Comparison of ENCODE assay signal across 8 cellular contexts in the genomic region with DNA sequence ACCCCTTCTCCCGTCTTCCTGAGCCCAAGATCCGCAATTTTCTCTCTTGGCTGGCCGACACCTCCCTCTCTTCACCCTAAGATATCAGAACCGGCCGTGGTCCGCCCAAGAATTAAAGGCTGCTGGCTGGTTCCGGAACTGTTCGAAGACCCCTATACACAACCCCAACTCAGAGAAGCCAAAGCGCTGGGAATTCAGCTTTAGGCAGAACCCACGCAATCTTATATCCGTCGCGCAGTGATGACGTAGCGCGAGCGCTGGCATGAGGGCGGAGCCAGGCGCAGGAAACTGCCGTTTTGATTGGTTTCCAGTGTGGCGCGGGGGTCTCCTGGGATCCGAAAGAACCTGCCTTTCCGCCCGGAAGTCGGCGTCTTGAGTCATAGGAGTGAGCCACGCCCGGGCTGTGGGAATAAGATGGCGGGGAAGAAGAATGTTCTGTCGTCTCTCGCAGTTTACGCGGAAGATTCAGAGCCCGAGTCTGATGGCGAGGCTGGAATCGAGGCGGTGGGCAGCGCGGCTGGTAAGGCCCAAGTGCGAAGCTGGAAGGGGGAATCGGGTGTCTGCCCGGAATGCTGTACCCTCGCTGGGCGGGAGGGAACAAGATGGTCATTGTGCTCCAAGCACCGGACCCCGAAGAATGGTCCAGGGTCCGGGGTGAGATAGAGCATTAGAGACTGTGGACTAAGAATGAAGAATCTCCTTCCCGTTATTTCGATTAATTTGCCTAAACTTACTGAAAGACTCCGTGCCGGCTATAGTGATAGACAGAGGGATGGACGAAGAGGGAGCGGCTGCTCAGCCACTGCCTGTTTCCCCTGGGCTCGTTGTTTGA.
DNase-seq lines count a peak whose midpoint lies in the region; ATAC-seq lines count a peak whose summit lies in the region.

A gene (minus strand): TSS at position 196 of the 832 bp plus-strand sequence. CDS start 597 bp downstream, outside the sequence.
A gene (plus strand): TSS at position 380 of the 832 bp plus-strand sequence. CDS start 35 bp downstream, at position 415.

- H3K9me3 ChIP-seq in HUES48 (ENCODE audit: control insufficient read depth, insufficient read depth, low read length): no peaks in the 10 kb centered on the region
- no peaks in the 10 kb centered on the region for H3K9me3 ChIP-seq in NT2/D1 (ENCODE audit: insufficient read depth, low read length)

- H3K27ac Mint-ChIP-seq in effector memory CD8-positive, alpha-beta T cell: peak within 1 kb of the TSS in 1 of 2 donors; percentile 11

- ATAC-seq in GM21381 (IDR thresholded peaks at IDR 0.05; ENCODE audit: unreplicated experiment): peak; percentile 83
- peak; percentile 100 for ATAC-seq in effector memory CD8-positive, alpha-beta T cell (replicated peaks)

- DNase-seq in COLO829 (ENCODE audit: low spot score): peak; percentile 95
- DNase-seq in NT2/D1 (ENCODE audit: low read depth, low spot score): peak; percentile 93
- peak; percentile 91 to 96 (median 96) for DNase-seq in activated CD8-positive, alpha-beta memory T cell treated with anti-CD3 and anti-CD28 coated beads for 48 hours (ENCODE audit: low read depth in 2 of 3, low spot score in 2 of 3)
- peak; percentile 92 to 98 (median 95) for DNase-seq in effector memory CD8-positive, alpha-beta T cell
- DNase-seq in medulla oblongata (ENCODE audit: extremely low spot score): peak; percentile 99
- peak; percentile 97 for DNase-seq in stimulated activated CD8-positive, alpha-beta memory T cell treated with anti-CD3 and anti-CD28 coated beads, Interleukin-12 subunit alpha, Interleukin-12 subunit beta, amount 100 ng/mL, for 1 hour (ENCODE audit: low read depth)

- peaks cover 12 to 21% of the 10 kb centered on the region in 2 donors for H3K4me1 Mint-ChIP-seq in effector memory CD8-positive, alpha-beta T cell (ENCODE audit: low read depth in 2 of 2)

- H3K36me3 Mint-ChIP-seq in effector memory CD8-positive, alpha-beta T cell (ENCODE audit: insufficient read depth): peaks cover 50% of the 10 kb centered on the region

- H3K9ac ChIP-seq in HUES48 (ENCODE audit: low read depth, low read length) (peak within 1 kb of the TSS; percentile 88), NT2/D1 (ENCODE audit: insufficient read length, low read depth) (peak within 1 kb of the TSS; percentile 99)

- H3K9me3 Mint-ChIP-seq in effector memory CD8-positive, alpha-beta T cell: no peaks in the 10 kb centered on the region

- H3K4me1 ChIP-seq in HUES48 (ENCODE audit: control insufficient read depth, insufficient read depth, low read length): 0 out of 2 replicates have a peak, but pooled peaks cover 8% of the 10 kb centered on the region
- H3K4me1 ChIP-seq in NT2/D1 (ENCODE audit: insufficient read depth, insufficient read length): no peaks in the 10 kb centered on the region

- peak within 1 kb of the TSS; percentile 80 for H3K27ac ChIP-seq in HUES48 (ENCODE audit: low read depth, low read length)

- H3K4me3 ChIP-seq in HUES48 (ENCODE audit: low read depth, low read length) (peak within 1 kb of the TSS; percentile 90), NT2/D1 (ENCODE audit: insufficient read length, low read depth) (peak within 1 kb of the TSS; percentile 99)

- H3K36me3 ChIP-seq in HUES48 (ENCODE audit: control insufficient read depth, insufficient read depth, low read length) (peaks cover 56% of the 10 kb centered on the region), NT2/D1 (ENCODE audit: insufficient read depth, insufficient read length, low read length) (peaks cover 66% of the 10 kb centered on the region)

- H3K27me3 ChIP-seq in HUES48 (ENCODE audit: control insufficient read depth, insufficient read depth, low read length): no peaks in the 10 kb centered on the region
- H3K27me3 ChIP-seq in NT2/D1 (ENCODE audit: insufficient read depth, insufficient read length): no peaks in the 10 kb centered on the region

- no peaks in the 10 kb centered on the region for H3K27me3 Mint-ChIP-seq in effector memory CD8-positive, alpha-beta T cell

- H3K4me3 Mint-ChIP-seq in effector memory CD8-positive, alpha-beta T cell: peak within 1 kb of the TSS; percentile 51 to 57

Comparison
In these comparisons a context has a peak if more than half of its experiments do, and no peak if none do; other contexts are left out.
1. Peak in every context shown above with its lines: DNase-seq, ATAC-seq, H3K4me3 ChIP-seq and H3K27ac ChIP-seq.